Comparison of ENCODE assay signal across 9 cellular contexts in genomic region chr15:100114100-100114499, GRCh38.
DNase-seq lines count a peak whose midpoint lies in the region; ATAC-seq and TF ChIP-seq lines count a peak whose summit lies in the region.
"Had no signal": no experiment of that assay in that cellular context is flagged by ENCODE, and none has a peak within 500 bp of the region (broad histone marks: within the 10 kb centered on the region; RNA-seq: fewer than 3 reads in every experiment).

No MANE protein-coding gene starts in this region.

- H3K4me1 ChIP-seq in GM23248 (ENCODE audit: insufficient read depth) (peaks cover 11% of the 10 kb centered on the region; the same call in 1 of the 2 replicates), adrenal gland (replicated peaks in 1 of 2) (peaks cover 14 to 40% of the 10 kb centered on the region in 2 donors), heart right ventricle (peaks cover 36 to 71% (median 65%) of the 10 kb centered on the region in 9 donors), SK-N-SH (ENCODE audit: control insufficient read depth in 1 of 2, insufficient read depth in 2 of 2, low read depth in 1 of 2, low read length in 1 of 2) (peaks cover 0 to 20% of the 10 kb centered on the region in 2 experiments; a peak in 1 of 4 replicates)

- H3K36me3 ChIP-seq in GM23248 (ENCODE audit: low read depth) (no peaks in the 10 kb centered on the region), adrenal gland (replicated peaks in 1 of 2) (no peaks in the 10 kb centered on the region), heart right ventricle (no peaks in the 10 kb centered on the region), SK-N-SH (replicated peaks in 1 of 2; ENCODE audit: control insufficient read depth in 1 of 2, insufficient read depth in 2 of 2, low read length in 1 of 2) (no peaks in the 10 kb centered on the region)

- H3F3A ChIP-seq in GM23248 (ENCODE audit: insufficient read depth) = no peaks in the 10 kb centered on the region
- no peaks in the 10 kb centered on the region for H3F3A ChIP-seq in SK-N-SH (replicated peaks; ENCODE audit: insufficient read depth)

- TF ChIP-seq EP300 in SK-N-SH (IDR thresholded peaks at IDR 0.05; ENCODE audit: borderline replicate concordance in 1 of 2, low read depth in 1 of 2, low read length in 1 of 2) = no peak

- H3K4me3 ChIP-seq in GM23248 (no peak overlapping the region), adrenal gland (no peak overlapping the region), heart right ventricle (peak overlapping the region in 9 of 10 donors; percentile 13 to 50 (median 36)), retinal pigment epithelial cell (ENCODE audit: low read length) (peak overlapping the region; percentile 30), SK-N-SH (ENCODE audit: low read depth in 2 of 2, low read length in 1 of 2) (no peak overlapping the region)

- H3K9ac ChIP-seq in GM23248 (no peak overlapping the region), SK-N-SH (no peak overlapping the region)
- H3K9ac ChIP-seq: KMS-11 had no signal

- H3K9me3 ChIP-seq in GM23248 (ENCODE audit: low read depth) (no peaks in the 10 kb centered on the region), adrenal gland (replicated peaks in 1 of 3) (no peaks in the 10 kb centered on the region), heart right ventricle (peaks cover 0 to 3% (median 0%) of the 10 kb centered on the region in 11 donors), SK-N-SH (no peaks in the 10 kb centered on the region)

- no peak overlapping the region for H3K4me2 ChIP-seq in GM23248 (ENCODE audit: unreplicated experiment)
- no peak overlapping the region for H3K4me2 ChIP-seq in SK-N-SH
- H3K4me2 ChIP-seq: KMS-11 had no signal

- H3K79me2 ChIP-seq in GM23248 (ENCODE audit: insufficient read depth) (no peaks in the 10 kb centered on the region), SK-N-SH (ENCODE audit: insufficient read depth) (no peaks in the 10 kb centered on the region)

- 35 to 50% methylated on average over 8 of the region's 8 CpGs for WGBS in GM23248 (ENCODE audit: low coverage in 1 of 2, low lambda C conversion rate in 2 of 2, missing lambda C conversion rate in 2 of 2), 2 experiments
- 41 to 65% (median 48%) methylated on average over 8 of the region's 8 CpGs for WGBS in adrenal gland, 4 donors
- 1 to 5% methylated on average over 8 of the region's 8 CpGs for WGBS in heart right ventricle, 2 donors
- WGBS in SK-N-SH (ENCODE audit: low lambda C conversion rate) = 69% methylated on average over 8 of the region's 8 CpGs

- no peak for TF ChIP-seq RAD21 in SK-N-SH (IDR thresholded peaks at IDR 0.05; ENCODE audit: low read length)

- peak; percentile 82 to 96 (median 93) for ATAC-seq in heart right ventricle
- ATAC-seq in activated CD4-positive, CD25-positive, alpha-beta regulatory T cell treated with anti-CD3 and anti-CD28 coated beads, Interleukin-2, amount 50 U/mL, for 24 hours = no peak
- ATAC-seq in GM19397 (IDR thresholded peaks at IDR 0.05; ENCODE audit: unreplicated experiment) = no peak

- POLR2A ChIA-PET in SK-N-SH (lab: Yijun Ruan, JAX) = no interaction called here

- no peaks in the 10 kb centered on the region for H3K9me2 ChIP-seq in GM23248 (ENCODE audit: insufficient read depth)
- no peaks in the 10 kb centered on the region for H3K9me2 ChIP-seq in SK-N-SH

- TF ChIP-seq CTCF in adrenal gland (IDR thresholded peaks at IDR 0.05) (no peak), heart right ventricle (IDR thresholded peaks at IDR 0.05) (no peak), retinal pigment epithelial cell (conservative IDR thresholded peaks at IDR 0.05; ENCODE audit: low read depth, low read length) (no peak), SK-N-SH (IDR thresholded peaks at IDR 0.05) (no peak)

- H4K20me1 ChIP-seq in GM23248 (ENCODE audit: insufficient read depth) = no peaks in the 10 kb centered on the region
- no peaks in the 10 kb centered on the region for H4K20me1 ChIP-seq in SK-N-SH (ENCODE audit: insufficient read depth)

- H3K27me3 ChIP-seq in GM23248 (replicated peaks; ENCODE audit: insufficient read depth) (no peaks in the 10 kb centered on the region), adrenal gland (no peaks in the 10 kb centered on the region), heart right ventricle (no peaks in the 10 kb centered on the region), SK-N-SH (ENCODE audit: insufficient read depth) (no peaks in the 10 kb centered on the region)

- H3K27ac ChIP-seq in GM23248 = no peak overlapping the region
- peak overlapping the region in 4 of 5 donors; percentile 40 to 90 (median 76) for H3K27ac ChIP-seq in adrenal gland
- H3K27ac ChIP-seq in heart right ventricle = peak overlapping the region; percentile 88 to 99 (median 96)
- no peak overlapping the region for H3K27ac ChIP-seq in SK-N-SH (ENCODE audit: low read depth in 2 of 2, low read length in 1 of 2)
- H3K27ac ChIP-seq: KMS-11 had no signal

- DNase-seq in GM23248 (peak; percentile 70), adrenal gland (peak in 6 of 7 donors; percentile 58 to 82 (median 68)), heart right ventricle (peak; percentile 50 to 88), retinal pigment epithelial cell (ENCODE audit: low read depth) (peak; percentile 80), T1000 (lab: John Stamatoyannopoulos, UW) (no peak), SK-N-SH (no peak)

- in situ Hi-C loops in GM23248 (cut with MboI) = no loop called here

- TF ChIP-seq POLR2A in adrenal gland (IDR thresholded peaks at IDR 0.05) = peak in 1 of 2 donors; percentile 34

- no peak overlapping the region for H2AFZ ChIP-seq in GM23248
- H2AFZ ChIP-seq in SK-N-SH (ENCODE audit: low read depth) = no peak overlapping the region

- intact Hi-C loops in adrenal gland (cut with DNase I) (loop anchor here (10.0 kb wide), 2 partner anchors 139 to 149 kb away; no protein-coding TSS in a partner anchor), heart right ventricle (cut with DNase I) (loop anchor here in 4 of 10 donors (5.0 to 10.0 kb wide), 6 partner anchors 89 to 231 kb away; partner anchors contain the start of gene ADAMTS17 (in 2 of the 4))

- CTCF ChIA-PET in SK-N-SH (lab: Yijun Ruan, JAX) = interaction anchor here (0.6 kb wide), 1 partner anchor 900 kb away, joined by 3 read pairs; no protein-coding TSS in a partner anchor

TF ChIP-seq in SK-N-SH, 30 proteins besides CTCF, POLR2A, EP300 and RAD21:
- no peak for TF ChIP-seq POLR2AphosphoS5 (IDR thresholded peaks at IDR 0.05; ENCODE audit: low read depth, low read length)
- no peak for TF ChIP-seq NRF1 (IDR thresholded peaks at IDR 0.05; ENCODE audit: low read depth, low read length)
- TF ChIP-seq MXI1 (IDR thresholded peaks at IDR 0.05; ENCODE audit: low read depth, low read length) = no peak

Comparison
In these comparisons a context has a peak if more than half of its experiments do, and no peak if none do; other contexts are left out.
1. DNase-seq: peak in GM23248 (single experiment), adrenal gland (6 of 7), heart right ventricle (2 of 2) and retinal pigment epithelial cell (single experiment); none in T1000 (single experiment) and SK-N-SH (single experiment).
2. H3K27ac ChIP-seq: peak in adrenal gland (4 of 5) and heart right ventricle (10 of 10); none in GM23248 (single experiment) and SK-N-SH (0 of 2).
3. H3K4me3 ChIP-seq: peak in heart right ventricle (9 of 10) and retinal pigment epithelial cell (single experiment); none in GM23248 (single experiment), adrenal gland (0 of 4) and SK-N-SH (0 of 2).
4. ATAC-seq: peak in heart right ventricle (8 of 8); none in activated CD4-positive, CD25-positive, alpha-beta regulatory T cell treated with anti-CD3 and anti-CD28 coated beads, Interleukin-2, amount 50 U/mL, for 24 hours (0 of 2) and GM19397 (single experiment).